In the genomic region with DNA sequence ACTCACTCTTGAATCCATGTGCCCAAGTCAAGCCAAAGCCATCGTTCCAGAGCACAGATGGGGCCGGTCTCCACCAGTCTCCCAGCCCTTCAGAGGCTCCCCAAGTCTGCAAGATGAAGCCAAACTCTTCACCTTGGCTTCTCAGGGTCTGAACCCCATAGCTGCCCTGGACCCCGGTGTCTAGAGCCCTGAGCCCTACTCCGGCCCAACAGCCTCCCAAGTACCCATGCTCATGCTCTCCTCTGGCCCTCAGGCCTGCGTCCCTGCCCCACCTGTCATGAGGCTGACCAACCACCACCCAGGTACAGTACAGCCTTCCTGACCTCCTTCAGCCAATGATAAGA, we compare ENCODE assay signal across 16 cellular contexts. TPM values are rescaled to one million over a fixed set of nuclear protein-coding genes. Genes with fewer than 3 reads are reported as not detected.
DNase-seq lines count a peak whose midpoint lies in the region; ATAC-seq and TF ChIP-seq lines count a peak whose summit lies in the region.
"Had no signal": no experiment of that assay in that cellular context is flagged by ENCODE, and none has a peak within 500 bp of the region (broad histone marks: within the 10 kb centered on the region; RNA-seq: fewer than 3 reads in every experiment).

No MANE protein-coding gene starts in this region.

- H3K4me3 ChIP-seq in breast epithelium (no peak overlapping the region), esophagus muscularis mucosa (no peak overlapping the region), neutrophil (ENCODE audit: low read depth in 1 of 2, low read length in 1 of 2) (peak overlapping the region; percentile 57 to 71), uterus (no peak overlapping the region), brain microvascular endothelial cell (ENCODE audit: low read depth, low read length) (no peak overlapping the region)
- H3K4me3 ChIP-seq: ascending aorta had no signal

- H3K27ac ChIP-seq in breast epithelium (peak overlapping the region in 1 of 2 donors; percentile 56), esophagus muscularis mucosa (replicated peaks in 1 of 4) (peak overlapping the region; percentile 76 to 86 (median 84)), neutrophil (peak overlapping the region; percentile 95), uterus (peak overlapping the region; percentile 91 to 94), brain microvascular endothelial cell (no peak overlapping the region)
- H3K27ac ChIP-seq: KMS-11 had no signal

- H3K36me3 ChIP-seq in breast epithelium = no peaks in the 10 kb centered on the region
- H3K36me3 ChIP-seq in esophagus muscularis mucosa = no peaks in the 10 kb centered on the region
- no peaks in the 10 kb centered on the region for H3K36me3 ChIP-seq in neutrophil
- no peaks in the 10 kb centered on the region for H3K36me3 ChIP-seq in uterus
- H3K36me3 ChIP-seq in brain microvascular endothelial cell (replicated peaks) = no peaks in the 10 kb centered on the region
- H3K36me3 ChIP-seq: ascending aorta had no signal

- no peaks in the 10 kb centered on the region for H3K27me3 Mint-ChIP-seq in MCF 10A (ENCODE audit: insufficient read depth, unreplicated experiment)

- POLR2A ChIA-PET in MCF 10A (lab: Yijun Ruan, JAX) = interaction anchor here (1.4 to 2.9 kb wide), 3 partner anchors 41 to 47 kb away, joined by 4 to 18 read pairs (median 10); a partner anchor contains a TSS

- H3K36me3 Mint-ChIP-seq in MCF 10A (ENCODE audit: insufficient read depth, unreplicated experiment) = no peaks in the 10 kb centered on the region

- intact Hi-C loops in MCF 10A (cut with micrococcal nuclease) = no loop called here
- intact Hi-C loops in breast epithelium (cut with DNase I; ENCODE audit: low total_unique reads) = no loop called here
- intact Hi-C loops in esophagus muscularis mucosa (cut with DNase I) = no loop called here
- intact Hi-C loops in uterus (cut with DNase I; ENCODE audit: low total_unique reads) = no loop called here

- ATAC-seq in omental fat pad (ENCODE audit: low FRiP score) = no peak
- ATAC-seq: effector memory CD8-positive, alpha-beta T cell had no signal

- H3K4me1 ChIP-seq in breast epithelium = peaks cover 3 to 4% of the 10 kb centered on the region in 2 donors
- peaks cover 58 to 93% (median 90%) of the 10 kb centered on the region in 4 donors for H3K4me1 ChIP-seq in esophagus muscularis mucosa
- peaks cover 99% of the 10 kb centered on the region in 2 experiments for H3K4me1 ChIP-seq in neutrophil (ENCODE audit: control insufficient read depth in 1 of 2, insufficient read depth in 1 of 2, low read depth in 1 of 2, low read length in 1 of 2)
- peaks cover 13 to 27% of the 10 kb centered on the region in 2 donors for H3K4me1 ChIP-seq in uterus

- no peak overlapping the region for H3K4me3 Mint-ChIP-seq in MCF 10A (ENCODE audit: unreplicated experiment)
- H3K4me3 Mint-ChIP-seq: activated T-helper 1 cell treated with anti-CD3 and anti-CD28 coated beads, Interleukin-12 subunit alpha, Interleukin-12 subunit beta, Interleukin-2, Interleukin-4 antibody, amounts not matched to agents 30 ng/mL and 10 ng/mL and 1 ng/mL, durations not matched to agents 14 hours and 24 hours and 36 hours had no signal

- BruUV-seq in MCF 10A (replicated peaks; lab: Mats Ljungman, UMichigan) = no TSS peak

- H3K9me3 Mint-ChIP-seq in MCF 10A (ENCODE audit: unreplicated experiment) = no peaks in the 10 kb centered on the region
- H3K9me3 Mint-ChIP-seq: activated T-helper 1 cell treated with anti-CD3 and anti-CD28 coated beads, Interleukin-12 subunit alpha, Interleukin-12 subunit beta, Interleukin-2, Interleukin-4 antibody, amounts not matched to agents 30 ng/mL and 10 ng/mL and 1 ng/mL, durations not matched to agents 14 hours and 24 hours and 36 hours; effector memory CD8-positive, alpha-beta T cell had no signal

- peaks cover 64% of the 10 kb centered on the region for H3K4me1 Mint-ChIP-seq in MCF 10A (ENCODE audit: insufficient read depth, unreplicated experiment)

- H3K9me3 ChIP-seq in breast epithelium = no peaks in the 10 kb centered on the region
- no peaks in the 10 kb centered on the region for H3K9me3 ChIP-seq in esophagus muscularis mucosa
- H3K9me3 ChIP-seq in neutrophil = no peaks in the 10 kb centered on the region
- no peaks in the 10 kb centered on the region for H3K9me3 ChIP-seq in uterus
- H3K9me3 ChIP-seq: ascending aorta had no signal

- TF ChIP-seq CTCF in MCF 10A (IDR thresholded peaks at IDR 0.05; ENCODE audit: unreplicated experiment) = no peak
- TF ChIP-seq CTCF in breast epithelium (IDR thresholded peaks at IDR 0.05) = no peak
- no peak for TF ChIP-seq CTCF in esophagus muscularis mucosa (IDR thresholded peaks at IDR 0.05)
- no peak for TF ChIP-seq CTCF in neutrophil (IDR thresholded peaks at IDR 0.05)
- TF ChIP-seq CTCF in uterus (IDR thresholded peaks at IDR 0.05) = no peak
- TF ChIP-seq CTCF in brain microvascular endothelial cell (IDR thresholded peaks at IDR 0.05; ENCODE audit: low read depth, low read length, missing control alignments) = no peak
- no peak for TF ChIP-seq CTCF in omental fat pad (IDR thresholded peaks at IDR 0.05)

- TF ChIP-seq POLR2A in breast epithelium (IDR thresholded peaks at IDR 0.05) (no peak), esophagus muscularis mucosa (IDR thresholded peaks at IDR 0.05; ENCODE audit: low read depth) (no peak), uterus (IDR thresholded peaks at IDR 0.05) (no peak)

- WGBS in esophagus muscularis mucosa = 86% methylated on average over 5 of the region's 5 CpGs

- peak overlapping the region; percentile 98 for H3K27ac Mint-ChIP-seq in MCF 10A (ENCODE audit: low read depth, unreplicated experiment)
- H3K27ac Mint-ChIP-seq: activated T-helper 1 cell treated with anti-CD3 and anti-CD28 coated beads, Interleukin-12 subunit alpha, Interleukin-12 subunit beta, Interleukin-2, Interleukin-4 antibody, amounts not matched to agents 30 ng/mL and 10 ng/mL and 1 ng/mL, durations not matched to agents 14 hours and 24 hours and 36 hours; effector memory CD8-positive, alpha-beta T cell had no signal

- CTCF ChIA-PET in MCF 10A (lab: Yijun Ruan, JAX) = interaction anchor here (1.0 kb wide), 1 partner anchor 10 kb away, joined by 3 read pairs; no protein-coding TSS in a partner anchor

- no peak for TF ChIP-seq EP300 in esophagus muscularis mucosa (IDR thresholded peaks at IDR 0.05)

- DNase-seq in MCF 10A (ENCODE audit: unreplicated experiment) = no peak
- no peak for DNase-seq in breast epithelium (ENCODE audit: low spot score in 2 of 2)
- DNase-seq in esophagus muscularis mucosa (ENCODE audit: extremely low spot score) = no peak
- no peak for DNase-seq in uterus
- DNase-seq in brain microvascular endothelial cell = no peak
- DNase-seq in COR-L47 (lab: John Stamatoyannopoulos, UW) = no peak
- no peak for DNase-seq in omental fat pad (ENCODE audit: low spot score)
- DNase-seq: effector memory CD8-positive, alpha-beta T cell; NCI-H1436 treated with DMSO at 0.1 percent for 48 hours; NCI-H510A; stimulated activated CD4-positive, alpha-beta T cell treated with anti-CD3 and anti-CD28 coated beads, Interleukin-4, amount 100 ng/mL, for 1 hour; T-helper 1 cell had no signal

- H3K27me3 ChIP-seq in breast epithelium (no peaks in the 10 kb centered on the region), esophagus muscularis mucosa (no peaks in the 10 kb centered on the region), neutrophil (no peaks in the 10 kb centered on the region), uterus (no peaks in the 10 kb centered on the region), brain microvascular endothelial cell (replicated peaks) (no peaks in the 10 kb centered on the region)
- H3K27me3 ChIP-seq: ascending aorta had no signal

- in situ Hi-C loops in brain microvascular endothelial cell (cut with HindIII; ENCODE audit: low pct_ligation_motif_present, low sequenced_read_pairs) = no loop called here

RNA-seq across cellular contexts. Expression of a gene that starts 46.0 kb away (rescaled TPM):
- total RNA-seq in MCF 10A (2022) (28.3 and 40.1 TPM in 2 replicates), breast epithelium (10 to 100 TPM; 12.0 to 33.4 (median 24.0) TPM), esophagus muscularis mucosa (10 to 100 TPM; 28.5 to 44.9 (median 35.8) TPM), uterus (100 to 1,000 TPM in 1 of 4 donors, 10 to 100 TPM in 3; 29.4 to 177 (median 65.7) TPM), omental fat pad (10 to 100 TPM; 11.2 to 27.7 (median 16.6) TPM)

Comparison
In these comparisons a context has a peak if more than half of its experiments do, and no peak if none do; other contexts are left out.
1. H3K4me3 ChIP-seq: peak in neutrophil (2 of 2); none in breast epithelium (0 of 3), esophagus muscularis mucosa (0 of 4), uterus (0 of 2) and brain microvascular endothelial cell (single experiment).